In genomic region chr2:3066831-3067230, GRCh38 we compare ENCODE assay signal across 5 cellular contexts.
"Had no signal": no experiment of that assay in that cellular context is flagged by ENCODE, and none has a peak within 500 bp of the region (broad histone marks: within the 10 kb centered on the region; RNA-seq: fewer than 3 reads in every experiment).

No MANE protein-coding gene starts in this region.

- H3K4me3 ChIP-seq: K562 had no signal

- H3K27ac ChIP-seq: HL-60 had no signal

- H3K27ac Mint-ChIP-seq: IgD-negative memory B cell had no signal

- H3K4me1 Mint-ChIP-seq: IgD-negative memory B cell had no signal

- H3K36me3 Mint-ChIP-seq: IgD-negative memory B cell had no signal

- H3K4me3 Mint-ChIP-seq: IgD-negative memory B cell had no signal

- ATAC-seq: HepG2, K562 had no signal

- DNase-seq: IMR-90 had no signal
